ENCODE assay signal across 28 cellular contexts in the genomic region with DNA sequence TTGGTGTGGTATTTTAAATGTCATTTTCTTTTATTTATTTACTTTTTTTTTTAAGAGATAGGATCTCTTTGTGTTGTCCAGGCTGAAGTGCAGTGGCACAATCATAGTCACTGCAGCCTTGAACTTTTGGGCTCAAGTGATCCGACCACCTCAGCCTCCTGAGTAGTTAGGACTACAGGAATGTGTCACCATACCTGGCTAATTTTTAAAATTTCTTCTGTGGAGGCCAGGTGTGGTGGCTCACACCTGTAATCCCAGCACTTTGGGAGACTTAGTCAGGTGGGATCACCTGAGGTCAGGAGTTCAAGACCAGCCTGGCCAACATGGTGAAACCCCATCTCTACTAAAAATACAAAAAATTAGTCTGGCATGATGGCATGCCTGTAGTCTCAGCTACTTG. TPM values are rescaled to one million over a fixed set of nuclear protein-coding genes. Genes with fewer than 3 reads are reported as not detected.
"Had no signal": no experiment of that assay in that cellular context is flagged by ENCODE, and none has a peak within 500 bp of the region (broad histone marks: within the 10 kb centered on the region; RNA-seq: fewer than 3 reads in every experiment).

No MANE protein-coding gene starts in this region.

- H3K36me3 ChIP-seq: colonic mucosa, esophagus squamous epithelium, gastrocnemius medialis, gastroesophageal sphincter, heart left ventricle, heart right ventricle had no signal

- DNase-seq: colonic mucosa; cortex of kidney; dermis blood vessel endothelial cell; dorsolateral prefrontal cortex; effector CD4-positive, alpha-beta T cell; effector CD8-positive, alpha-beta T cell; effector memory CD4-positive, alpha-beta T cell; effector memory CD8-positive, alpha-beta T cell; endodermal cell; erythroblast; esophagus squamous epithelium; foreskin fibroblast; foreskin keratinocyte; foreskin melanocyte; gastrocnemius medialis; glutamatergic neuron; head of caudate nucleus; heart left ventricle; heart right ventricle had no signal

- H3K27me3 ChIP-seq: colonic mucosa, dorsolateral prefrontal cortex, foreskin keratinocyte, gastrocnemius medialis, gastroesophageal sphincter had no signal

- H3K9me3 ChIP-seq: colonic mucosa, esophagus squamous epithelium, gastrocnemius medialis had no signal

- H3K4me3 ChIP-seq: colonic mucosa, coronary artery, dorsolateral prefrontal cortex, esophagus squamous epithelium, gastrocnemius medialis, gastroesophageal sphincter, heart left ventricle, heart right ventricle had no signal

- ATAC-seq: effector memory CD8-positive, alpha-beta T cell; esophagus mucosa; foreskin keratinocyte; gastrocnemius medialis; gastroesophageal sphincter; heart left ventricle; heart right ventricle had no signal

- H3K27ac ChIP-seq: colonic mucosa, coronary artery, dorsolateral prefrontal cortex, esophagus squamous epithelium, foreskin keratinocyte, gastrocnemius medialis, gastroesophageal sphincter, heart left ventricle, heart right ventricle had no signal

- H3K4me1 ChIP-seq: colonic mucosa, esophagus squamous epithelium, foreskin keratinocyte, gastrocnemius medialis, gastroesophageal sphincter, heart left ventricle, heart right ventricle had no signal

- FAIRE-seq: colon, endometrium, endothelial cell of umbilical vein, frontal cortex had no signal

RNA-seq across cellular contexts. Expression of gene GCKR, which starts 52.7 kb away (rescaled TPM):
- total RNA-seq: chondrocyte, fibroblast of villous mesenchyme, foreskin keratinocyte had no signal
